Comparison of ENCODE assay signal across 33 cellular contexts in genomic region chr3:12815078-12815477, GRCh38. TPM values are rescaled to one million over a fixed set of nuclear protein-coding genes. Genes with fewer than 3 reads are reported as not detected.
"Had no signal": no experiment of that assay in that cellular context is flagged by ENCODE, and none has a peak within 500 bp of the region (broad histone marks: within the 10 kb centered on the region; RNA-seq: fewer than 3 reads in every experiment).

No MANE protein-coding gene starts in this region.

- H3K4me1 Mint-ChIP-seq: activated T-helper 17 cell treated with anti-CD3 and anti-CD28 coated beads, Interleukin-2, amount 50 U/mL, for 72 hours had no signal

- H3K4me1 ChIP-seq: foreskin keratinocyte had no signal

- ATAC-seq: activated CD4-positive, CD25-positive, alpha-beta regulatory T cell treated with anti-CD3 and anti-CD28 coated beads, Interleukin-2, amount 50 U/mL, for 24 hours; activated CD8-positive, alpha-beta T cell treated with anti-CD3 and anti-CD28 coated beads for 36 hours; activated T-cell treated with anti-CD3 and anti-CD28 coated beads, Interleukin-2, amount 50 U/mL, for 4 hours; activated T-helper 17 cell treated with anti-CD3 and anti-CD28 coated beads, Interleukin-2, amount 50 U/mL, for 72 hours; foreskin keratinocyte; T-helper 17 cell had no signal

- H3K9me3 Mint-ChIP-seq: activated B cell treated with CpG ODN at 0.5 μM for 24 hours; activated CD8-positive, alpha-beta T cell treated with anti-CD3 and anti-CD28 coated beads for 36 hours; activated T-cell treated with anti-CD3 and anti-CD28 coated beads, Interleukin-2, amount 50 U/mL, for 4 hours; activated T-helper 17 cell treated with anti-CD3 and anti-CD28 coated beads, Interleukin-2, amount 50 U/mL, for 72 hours; central memory CD8-positive, alpha-beta T cell; dendritic cell treated with granulocyte-macrophage colony-stimulating factor and Interleukin-4, amounts not matched to agents 40 ng/mL and 50 ng/mL, for 4 days; endodermal cell; T-helper 2 cell treated with Interferon-gamma antibody and Interleukin-4, amounts not matched to agents 5 μg/mL and 100 μg/mL, for 36 hours had no signal

- H3K9me3 ChIP-seq: esophagus muscularis mucosa, gastrocnemius medialis had no signal

- H3K36me3 ChIP-seq: brain microvascular endothelial cell had no signal

- H3K27me3 ChIP-seq: brain microvascular endothelial cell, dorsolateral prefrontal cortex, esophagus muscularis mucosa, foreskin keratinocyte, gastrocnemius medialis had no signal

- H3K27ac Mint-ChIP-seq: activated B cell treated with CpG ODN at 0.5 μM for 24 hours; activated CD8-positive, alpha-beta T cell treated with anti-CD3 and anti-CD28 coated beads for 36 hours; activated naive CD8-positive, alpha-beta T cell; activated T-helper 17 cell treated with anti-CD3 and anti-CD28 coated beads, Interleukin-2, amount 50 U/mL, for 72 hours; dendritic cell treated with granulocyte-macrophage colony-stimulating factor and Interleukin-4, amounts not matched to agents 40 ng/mL and 50 ng/mL, for 4 days; endodermal cell; T-helper 17 cell; T-helper 2 cell treated with Interferon-gamma antibody and Interleukin-4, amounts not matched to agents 5 μg/mL and 100 μg/mL, for 36 hours had no signal

- H3K4me3 ChIP-seq: coronary artery, dorsolateral prefrontal cortex, esophagus muscularis mucosa, gastrocnemius medialis had no signal

- H3K27ac ChIP-seq: brain microvascular endothelial cell, coronary artery, esophagus muscularis mucosa, foreskin keratinocyte, WERI-Rb-1 had no signal

- H3K36me3 Mint-ChIP-seq: activated naive CD8-positive, alpha-beta T cell had no signal

- H3K4me3 Mint-ChIP-seq: activated B cell treated with CpG ODN at 0.5 μM for 24 hours; activated CD8-positive, alpha-beta T cell treated with anti-CD3 and anti-CD28 coated beads for 36 hours; activated naive CD8-positive, alpha-beta T cell; activated T-cell treated with anti-CD3 and anti-CD28 coated beads, Interleukin-2, amount 50 U/mL, for 4 hours; activated T-helper 17 cell treated with anti-CD3 and anti-CD28 coated beads, Interleukin-2, amount 50 U/mL, for 72 hours; central memory CD8-positive, alpha-beta T cell; dendritic cell treated with granulocyte-macrophage colony-stimulating factor and Interleukin-4, amounts not matched to agents 40 ng/mL and 50 ng/mL, for 4 days; endodermal cell; T-helper 17 cell; T-helper 2 cell treated with Interferon-gamma antibody and Interleukin-4, amounts not matched to agents 5 μg/mL and 100 μg/mL, for 36 hours had no signal

- DNase-seq: activated B cell treated with CpG ODN at 0.5 μM for 24 hours; activated CD4-positive, alpha-beta T cell treated with anti-CD3 and anti-CD28 coated beads for 48 hours; activated CD4-positive, alpha-beta T cell treated with anti-CD3 and anti-CD28 coated beads, Interleukin-2, amount 50 U/mL, for 1 hour; activated CD4-positive, alpha-beta T cell treated with anti-CD3 and anti-CD28 coated beads, Interleukin-2, amount 50 U/mL, for 48 hours; activated CD8-positive, alpha-beta memory T cell treated with anti-CD3 and anti-CD28 coated beads for 24 hours; activated CD8-positive, alpha-beta T cell treated with anti-CD3 and anti-CD28 coated beads for 36 hours; activated effector memory CD4-positive, alpha-beta T cell treated with Interleukin-2 at 50 U/mL for 16 hours; activated gamma-delta T cell treated with Interleukin-2 at 50 U/mL for 16 hours; activated naive CD4-positive, alpha-beta T cell treated with anti-CD3 and anti-CD28 coated beads, Interleukin-2, amount 50 U/mL, for 16 hours; activated naive CD4-positive, alpha-beta T cell treated with Interleukin-2 at 50 U/mL for 16 hours; activated T-cell treated with anti-CD3 and anti-CD28 coated beads, Interleukin-2, amount 50 U/mL, for 4 hours; amniotic stem cell; anterior cingulate cortex; brain microvascular endothelial cell; effector memory CD4-positive, alpha-beta T cell; erythroblast; foreskin keratinocyte; T-helper 1 cell; T-helper 17 cell; T1000; WERI-Rb-1 had no signal

- H3K27me3 Mint-ChIP-seq: activated B cell treated with CpG ODN at 0.5 μM for 24 hours; activated CD8-positive, alpha-beta T cell treated with anti-CD3 and anti-CD28 coated beads for 36 hours; activated naive CD8-positive, alpha-beta T cell; activated T-helper 17 cell treated with anti-CD3 and anti-CD28 coated beads, Interleukin-2, amount 50 U/mL, for 72 hours; central memory CD8-positive, alpha-beta T cell; T-helper 17 cell had no signal

RNA-seq across cellular contexts. Expression of gene TMEM40, which starts 56.0 kb away (rescaled TPM):
- total RNA-seq: activated B cell treated with CpG ODN at 0.5 μM for 24 hours; activated CD8-positive, alpha-beta T cell treated with anti-CD3 and anti-CD28 coated beads for 36 hours; activated T-cell treated with anti-CD3 and anti-CD28 coated beads, Interleukin-2, amount 50 U/mL, for 4 hours; activated T-helper 17 cell treated with anti-CD3 and anti-CD28 coated beads, Interleukin-2, amount 50 U/mL, for 72 hours; cerebellum; endodermal cell; esophagus muscularis mucosa had no signal
